In genomic region chr9:131094015-131094414, GRCh38 we compare ENCODE assay signal across 1 cellular context.
TF ChIP-seq lines count a peak whose summit lies in the region.

No MANE protein-coding gene starts in this region.

TF ChIP-seq in IMR-90, 13 proteins besides CTCF, POLR2A, EP300 and RAD21:
- TF ChIP-seq FOS (IDR thresholded peaks at IDR 0.05; ENCODE audit: low read depth, low read length) (no peak), NFE2L2 (IDR thresholded peaks at IDR 0.05; ENCODE audit: low read depth, low read length) (no peak), USF2 (IDR thresholded peaks at IDR 0.05; ENCODE audit: low read depth, low read length) (no peak)
